ENCODE assay signal across 9 cellular contexts in the genomic region with DNA sequence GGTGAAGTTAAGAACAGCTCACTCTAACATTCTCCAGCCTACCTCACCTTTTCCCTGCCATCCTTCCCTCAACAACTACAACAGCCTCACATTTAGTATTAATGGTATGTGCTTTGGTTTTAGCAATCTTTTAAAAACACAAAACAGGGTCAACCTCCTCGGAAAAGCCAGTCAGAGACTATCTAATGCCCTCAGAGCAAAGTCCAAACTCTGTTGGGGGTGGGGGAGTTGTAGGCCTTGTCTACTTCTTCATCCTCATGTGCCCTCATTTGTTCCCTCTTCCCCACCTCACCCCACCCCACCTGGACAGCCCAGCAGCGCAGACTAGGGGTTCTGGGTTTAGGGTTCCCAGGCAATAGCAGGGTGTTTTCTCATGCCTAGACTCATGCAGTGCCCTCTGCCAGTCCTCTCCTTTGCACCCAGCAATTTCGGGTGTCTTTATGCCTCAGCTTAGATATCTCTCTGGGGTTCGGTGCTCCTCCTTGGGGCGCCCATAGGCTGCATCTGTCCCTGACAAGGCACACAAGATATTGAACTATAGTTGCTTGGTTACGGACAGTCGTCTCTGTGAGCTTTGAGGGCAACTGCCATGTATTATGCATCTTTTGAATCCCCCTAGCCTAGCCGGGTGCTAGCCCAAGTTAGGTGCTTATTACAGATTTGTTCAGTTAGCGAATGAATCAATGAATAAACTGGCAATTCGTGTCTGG. TPM values are rescaled to one million over a fixed set of nuclear protein-coding genes. Genes with fewer than 3 reads are reported as not detected.
DNase-seq lines count a peak whose midpoint lies in the region; ATAC-seq and TF ChIP-seq lines count a peak whose summit lies in the region.
"Had no signal": no experiment of that assay in that cellular context is flagged by ENCODE, and none has a peak within 500 bp of the region (broad histone marks: within the 10 kb centered on the region; RNA-seq: fewer than 3 reads in every experiment).

No MANE protein-coding gene starts in this region.

- H3F3A ChIP-seq in neural cell (ENCODE audit: insufficient read depth, low read length, poor library complexity, severe bottlenecking) = no peaks in the 10 kb centered on the region

- H3K4me3 ChIP-seq in BLaER1 (0 out of 2 replicates have a peak overlapping the region, but pooled peaks have one; percentile 92), MG63 (peak overlapping the region; percentile 92), duodenal mucosa (ENCODE audit: low read depth in 1 of 2, low read length in 2 of 2) (peak overlapping the region; percentile 88 to 90), neural cell (ENCODE audit: low read length) (peak overlapping the region; percentile 91)

- H3K36me3 ChIP-seq in BLaER1 (peaks cover 27% of the 10 kb centered on the region), MG63 (peaks cover 38% of the 10 kb centered on the region), duodenal mucosa (ENCODE audit: control insufficient read depth in 1 of 2, insufficient read depth in 2 of 2, low read length in 2 of 2) (peaks cover 0 to 16% of the 10 kb centered on the region in 2 donors), neural cell (ENCODE audit: insufficient read depth, low read length) (no peaks in the 10 kb centered on the region)

- H3K9me2 ChIP-seq in neural cell (ENCODE audit: insufficient read depth, low read length) = no peaks in the 10 kb centered on the region

- TF ChIP-seq EP300 in neural cell (conservative IDR thresholded peaks at IDR 0.05; ENCODE audit: poor library complexity, severe bottlenecking) = no peak

- H4K20me1 ChIP-seq in BLaER1 (peaks cover 35% of the 10 kb centered on the region), neural cell (ENCODE audit: insufficient read depth) (no peaks in the 10 kb centered on the region)

- no peak for ATAC-seq in HG02588 (IDR thresholded peaks at IDR 0.05; ENCODE audit: unreplicated experiment)

- H3K4me1 ChIP-seq in BLaER1 (peaks cover 29% of the 10 kb centered on the region), duodenal mucosa (ENCODE audit: control insufficient read depth in 1 of 2, insufficient read depth in 2 of 2, low read length in 2 of 2) (peaks cover 26 to 27% of the 10 kb centered on the region in 2 donors)

- H3K4me2 ChIP-seq in BLaER1 (peak overlapping the region; percentile 71), neural cell (ENCODE audit: low read length) (peak overlapping the region; percentile 63)

- peaks cover 6% of the 10 kb centered on the region for H3K79me2 ChIP-seq in neural cell (replicated peaks; ENCODE audit: insufficient read depth, low read length)

- no peak for TF ChIP-seq RAD21 in neural cell (conservative IDR thresholded peaks at IDR 0.05)

- no peaks in the 10 kb centered on the region for H3K9me3 ChIP-seq in BLaER1
- no peaks in the 10 kb centered on the region for H3K9me3 ChIP-seq in MG63
- H3K9me3 ChIP-seq in duodenal mucosa (ENCODE audit: control insufficient read depth in 1 of 2, low read length in 2 of 2) = no peaks in the 10 kb centered on the region
- no peaks in the 10 kb centered on the region for H3K9me3 ChIP-seq in neural cell (ENCODE audit: low read length)

- DNase-seq in MG63 (no peak), epidermal melanocyte (ENCODE audit: insufficient read length, low spot score) (no peak), hypothalamus (lab: John Stamatoyannopoulos, UW) (no peak), HCEC 1CT (no peak)

- H3K27ac ChIP-seq in BLaER1 (0 out of 2 replicates have a peak overlapping the region, but pooled peaks have one; percentile 36), duodenal mucosa (ENCODE audit: low read depth, low read length) (no peak overlapping the region), neural cell (ENCODE audit: low read length) (peak overlapping the region; percentile 53)

- H3K27me3 ChIP-seq in BLaER1 (no peaks in the 10 kb centered on the region), MG63 (no peaks in the 10 kb centered on the region), duodenal mucosa (ENCODE audit: control insufficient read depth in 1 of 2, insufficient read depth in 2 of 2, low read length in 2 of 2) (no peaks in the 10 kb centered on the region), neural cell (ENCODE audit: insufficient read depth, low read depth, low read length) (no peaks in the 10 kb centered on the region)

- H2AFZ ChIP-seq in neural cell (ENCODE audit: low read depth, low read length) = peak overlapping the region; percentile 91

- TF ChIP-seq CTCF in neural cell (IDR thresholded peaks at IDR 0.05; ENCODE audit: poor library complexity, severe bottlenecking) = no peak

- no peak overlapping the region; the same call in 1 of the 2 replicates for H3K9ac ChIP-seq in BLaER1
- H3K9ac ChIP-seq in duodenal mucosa (ENCODE audit: low read depth in 1 of 2, low read length in 2 of 2) = peak overlapping the region in 1 of 2 donors; percentile 53
- H3K9ac ChIP-seq in neural cell (ENCODE audit: low read length) = peak overlapping the region; percentile 50

TF ChIP-seq in neural cell, 6 proteins besides CTCF, POLR2A, EP300 and RAD21:
- TF ChIP-seq EZH2 (IDR thresholded peaks at IDR 0.05; ENCODE audit: borderline replicate concordance, insufficient read depth, low read length, poor library complexity, severe bottlenecking) (no peak), SMC3 (conservative IDR thresholded peaks at IDR 0.05; ENCODE audit: poor library complexity) (no peak), TAF1 (IDR thresholded peaks at IDR 0.05; ENCODE audit: low read depth) (no peak), MXI1 (conservative IDR thresholded peaks at IDR 0.05; ENCODE audit: poor library complexity, severe bottlenecking) (no peak), POLR2AphosphoS5 (IDR thresholded peaks at IDR 0.05) (no peak), REST (IDR thresholded peaks at IDR 0.05; ENCODE audit: borderline replicate concordance) (no peak)

RNA-seq across cellular contexts. Expression of gene TCOF1, which starts 0.8 kb away (rescaled TPM):
- total RNA-seq in MG63 (2014; rRNA removed; shearing (Covaris generic); ENCODE audit: low replicate concordance) = 76.0 and 118 TPM in 2 replicates
- 6.5 and 8.5 TPM in 2 replicates for polyA plus RNA-seq in neural cell
- 16.3 and 18.1 TPM in 2 replicates for polyA minus RNA-seq in neural cell

RNA-seq across cellular contexts. Expression of gene ARSI, which starts 54.0 kb away (rescaled TPM):
- total RNA-seq in MG63 (2014; rRNA removed; shearing (Covaris generic); ENCODE audit: low replicate concordance) = 38.8 and 45.4 TPM in 2 replicates
- not detected in 2 replicates for polyA plus RNA-seq in neural cell
- polyA minus RNA-seq in neural cell = not detected in 2 replicates

RNA-seq across cellular contexts. Expression of gene CD74, which starts 56.0 kb away (rescaled TPM):
- not detected in 2 replicates for total RNA-seq in MG63 (2014; rRNA removed; shearing (Covaris generic); ENCODE audit: low replicate concordance)
- not detected in 2 replicates for polyA plus RNA-seq in neural cell
- not detected in 2 replicates for polyA minus RNA-seq in neural cell
- total RNA-seq: NCI-H460 had no signal
